ENCODE assay signal across 9 cellular contexts in the genomic region with DNA sequence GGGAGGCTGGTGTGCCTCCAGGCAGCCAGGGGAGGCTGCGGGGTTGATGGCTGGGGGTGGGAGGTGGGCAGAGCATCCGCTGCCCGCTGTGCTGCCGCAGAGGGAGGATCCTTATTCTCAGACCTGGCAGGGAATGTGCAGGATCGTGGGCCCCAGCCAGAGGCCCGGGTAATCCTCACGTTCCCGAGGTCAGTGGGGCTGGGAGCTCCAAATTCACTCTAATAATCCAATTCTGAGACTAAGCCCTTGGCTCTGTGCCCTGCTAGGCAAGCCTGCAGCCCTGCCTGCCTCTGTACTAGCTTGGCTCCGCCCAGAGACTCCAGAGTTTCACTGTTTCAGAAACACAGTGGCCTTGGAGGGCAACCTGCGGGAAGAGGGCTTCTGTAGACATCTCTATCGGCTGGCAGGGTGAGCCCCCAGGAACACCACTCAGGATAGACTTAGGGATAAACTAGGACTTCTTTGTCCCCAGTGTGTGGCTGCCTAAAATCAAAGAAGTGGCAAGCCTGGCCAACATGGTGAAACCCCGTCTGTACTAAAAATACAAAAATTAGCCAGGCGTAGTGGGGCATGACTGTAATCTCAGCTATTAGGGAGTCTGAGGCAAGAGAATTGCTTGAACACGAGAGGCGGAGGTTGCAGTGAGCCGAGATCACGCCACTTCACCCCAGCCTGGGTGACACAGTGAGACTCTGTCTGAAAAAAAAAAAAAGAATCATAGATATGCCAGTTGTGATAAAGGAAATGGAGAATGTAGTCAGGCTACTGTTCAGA. TPM values are rescaled to one million over a fixed set of nuclear protein-coding genes. Genes with fewer than 3 reads are reported as not detected.
DNase-seq lines count a peak whose midpoint lies in the region; ATAC-seq, FAIRE-seq and TF ChIP-seq lines count a peak whose summit lies in the region.
"Had no signal": no experiment of that assay in that cellular context is flagged by ENCODE, and none has a peak within 500 bp of the region (broad histone marks: within the 10 kb centered on the region; RNA-seq: fewer than 3 reads in every experiment).

No MANE protein-coding gene starts in this region.

- no peak for ATAC-seq in activated T-helper 17 cell treated with anti-CD3 and anti-CD28 coated beads, Interleukin-2, amount 50 U/mL, for 72 hours (replicated peaks)

- peak overlapping the region; percentile 45 for H3K9ac ChIP-seq in iPS-20b (ENCODE audit: low read depth, low read length)

- TF ChIP-seq POLR2A in GM12892 (IDR thresholded peaks at IDR 0.05; ENCODE audit: low read depth, low read length): no peak; the same call in 1 of the 2 replicates

- no peaks in the 10 kb centered on the region for H3K9me3 Mint-ChIP-seq in HFFc6
- no peaks in the 10 kb centered on the region for H3K9me3 Mint-ChIP-seq in activated T-helper 17 cell treated with anti-CD3 and anti-CD28 coated beads, Interleukin-2, amount 50 U/mL, for 72 hours

- FAIRE-seq in GM12892 (lab: Jason Lieb, UNC): peak; percentile 88
- FAIRE-seq in frontal cortex (lab: Jason Lieb, UNC): no peak

- no peak overlapping the region for H3K27ac Mint-ChIP-seq in HFFc6
- H3K27ac Mint-ChIP-seq in activated T-helper 17 cell treated with anti-CD3 and anti-CD28 coated beads, Interleukin-2, amount 50 U/mL, for 72 hours: no peak overlapping the region

- no peaks in the 10 kb centered on the region for H3K27me3 ChIP-seq in iPS-20b (ENCODE audit: insufficient read depth, low read length)

- no peaks in the 10 kb centered on the region for H3K9me3 ChIP-seq in iPS-20b (ENCODE audit: insufficient read depth, low read depth, low read length)

- H3K27ac ChIP-seq in iPS-20b (ENCODE audit: low read length): no peak overlapping the region

- no peaks in the 10 kb centered on the region for H3K36me3 Mint-ChIP-seq in HFFc6 (ENCODE audit: low read depth)
- H3K36me3 Mint-ChIP-seq in activated T-helper 17 cell treated with anti-CD3 and anti-CD28 coated beads, Interleukin-2, amount 50 U/mL, for 72 hours (ENCODE audit: low read depth): no peaks in the 10 kb centered on the region

- H3K36me3 ChIP-seq in iPS-20b (ENCODE audit: insufficient read depth, low read depth, low read length): no peaks in the 10 kb centered on the region

- H3K4me3 Mint-ChIP-seq in HFFc6: no peak overlapping the region
- no peak overlapping the region for H3K4me3 Mint-ChIP-seq in activated T-helper 17 cell treated with anti-CD3 and anti-CD28 coated beads, Interleukin-2, amount 50 U/mL, for 72 hours

- H3K27me3 Mint-ChIP-seq in HFFc6 (ENCODE audit: insufficient read depth): peaks cover 27% of the 10 kb centered on the region
- no peaks in the 10 kb centered on the region for H3K27me3 Mint-ChIP-seq in activated T-helper 17 cell treated with anti-CD3 and anti-CD28 coated beads, Interleukin-2, amount 50 U/mL, for 72 hours

- peak overlapping the region; percentile 40; the same call in 1 of the 2 replicates for H3K4me3 ChIP-seq in iPS-20b (ENCODE audit: low read length)

- peaks cover 7% of the 10 kb centered on the region; the same call in 1 of the 2 replicates for H3K4me1 ChIP-seq in iPS-20b (ENCODE audit: insufficient read depth, low read length)

- no peak for TF ChIP-seq CTCF in HFFc6 (IDR thresholded peaks at IDR 0.05)

- DNase-seq in GM12892 (ENCODE audit: insufficient read length) (peak; percentile 61), HFFc6 (peak; percentile 8), RPMI8226 (peak; percentile 80), NCI-H1105 treated with DMSO at 0.1 percent for 48 hours (lab: John Stamatoyannopoulos, UW) (no peak), frontal cortex (ENCODE audit: low spot score in 2 of 2) (no peak), medulla oblongata (ENCODE audit: extremely low spot score) (no peak)

- H3K4me1 Mint-ChIP-seq in HFFc6 (ENCODE audit: low read depth): no peaks in the 10 kb centered on the region
- no peaks in the 10 kb centered on the region for H3K4me1 Mint-ChIP-seq in activated T-helper 17 cell treated with anti-CD3 and anti-CD28 coated beads, Interleukin-2, amount 50 U/mL, for 72 hours

RNA-seq across cellular contexts. Expression of a gene that starts 17.7 kb away (rescaled TPM):
- 48.5 TPM for polyA plus RNA-seq in GM12892 (2012; ENCODE audit: missing spikeins)
- total RNA-seq in HFFc6 (2021; fragmentation: NEBNext Ultra II Directional; extraction: Animal tissue kit (Norgen Biotek cat#: 25700)): 100 to 1,000 TPM; 195 to 241 (median 209) TPM
- 35.5 TPM for total RNA-seq in frontal cortex
- 10 to 100 TPM; 58.6 to 90.5 TPM for total RNA-seq in activated T-helper 17 cell treated with anti-CD3 and anti-CD28 coated beads, Interleukin-2, amount 50 U/mL, for 72 hours

RNA-seq across cellular contexts. Expression of a gene that starts 28.8 kb away (rescaled TPM):
- 3.1 TPM for polyA plus RNA-seq in GM12892 (2012; ENCODE audit: missing spikeins)
- total RNA-seq in HFFc6 (2021; fragmentation: NEBNext Ultra II Directional; extraction: Animal tissue kit (Norgen Biotek cat#: 25700)): 1 to 10 TPM in 4 of 6 experiments, under 1 TPM in 2; 0.09 to 2.2 (median 1.4) TPM
- total RNA-seq in frontal cortex: 2.0 TPM
- total RNA-seq in activated T-helper 17 cell treated with anti-CD3 and anti-CD28 coated beads, Interleukin-2, amount 50 U/mL, for 72 hours: 1 to 10 TPM in 1 of 2 donors, under 1 TPM in 1; 0.56 to 6.9 TPM
- total RNA-seq: HT1080 had no signal

RNA-seq across cellular contexts. Expression of a gene that starts 41.0 kb away (rescaled TPM):
- polyA plus RNA-seq in GM12892 (2012; ENCODE audit: missing spikeins): 15.2 TPM
- 10 to 100 TPM; 32.9 to 39.5 (median 34.4) TPM for total RNA-seq in HFFc6 (2021; fragmentation: NEBNext Ultra II Directional; extraction: Animal tissue kit (Norgen Biotek cat#: 25700))
- total RNA-seq in frontal cortex: 11.0 TPM
- total RNA-seq in activated T-helper 17 cell treated with anti-CD3 and anti-CD28 coated beads, Interleukin-2, amount 50 U/mL, for 72 hours: 10 to 100 TPM; 23.8 to 31.1 TPM

RNA-seq across cellular contexts. Expression of a gene that starts 56.4 kb away (rescaled TPM):
- 5.3 TPM for polyA plus RNA-seq in GM12892 (2012; ENCODE audit: missing spikeins)
- 1 to 10 TPM in 5 of 6 experiments, under 1 TPM in 1; 0.99 to 2.4 (median 2.0) TPM for total RNA-seq in HFFc6 (2021; fragmentation: NEBNext Ultra II Directional; extraction: Animal tissue kit (Norgen Biotek cat#: 25700))
- 4.9 TPM for total RNA-seq in frontal cortex
- total RNA-seq in activated T-helper 17 cell treated with anti-CD3 and anti-CD28 coated beads, Interleukin-2, amount 50 U/mL, for 72 hours: 10 to 100 TPM; 13.2 to 16.2 TPM

Comparison
In these comparisons a context has a peak if more than half of its experiments do, and no peak if none do; other contexts are left out.
1. DNase-seq: peak in GM12892 (single experiment), HFFc6 (single experiment) and RPMI8226 (single experiment); none in NCI-H1105 treated with DMSO at 0.1 percent for 48 hours (single experiment), frontal cortex (0 of 2) and medulla oblongata (single experiment).